ENCODE assay signal across 10 cellular contexts in genomic region chr15:41495736-41496599, GRCh38. TPM values are rescaled to one million over a fixed set of nuclear protein-coding genes. Genes with fewer than 3 reads are reported as not detected.
A peak's percentile ranks its signal among the peaks of the same experiment; 100 is the strongest.
DNase-seq lines count a peak whose midpoint lies in the region; ATAC-seq, FAIRE-seq and TF ChIP-seq lines count a peak whose summit lies in the region.
"Had no signal": no experiment of that assay in that cellular context is flagged by ENCODE, and none has a peak within 500 bp of the region (broad histone marks: within the 10 kb centered on the region; RNA-seq: fewer than 3 reads in every experiment).

No MANE protein-coding gene starts in this region.

- POLR2A ChIA-PET in activated CD8-positive, alpha-beta T cell treated with anti-CD3 and anti-CD28 coated beads for 36 hours (lab: Charles Lee): interaction anchor here (1.0 to 1.6 kb wide), 5 partner anchors 9 to 48 kb away, joined by 3 to 6 read pairs (median 3); partner anchors contain the start of gene RPAP1

- H3K4me3 ChIP-seq in GM12865 (ENCODE audit: low read depth, low read length) (peak overlapping the region; percentile 4), iPS-18c (ENCODE audit: insufficient read depth, low read depth, low read length) (peak overlapping the region; percentile 47), kidney (ENCODE audit: low read length in 2 of 2) (no peak overlapping the region)

- no peak overlapping the region for H3K27ac ChIP-seq in kidney (ENCODE audit: low read depth in 2 of 2, low read length in 2 of 2)

- H3K36me3 ChIP-seq in kidney (ENCODE audit: control insufficient read depth in 1 of 2, insufficient read depth in 2 of 2, low read length in 2 of 2): no peaks in the 10 kb centered on the region

- peaks cover 24% of the 10 kb centered on the region for H3K4me1 Mint-ChIP-seq in activated CD8-positive, alpha-beta T cell treated with anti-CD3 and anti-CD28 coated beads for 36 hours (ENCODE audit: low read depth)

- H3K4me3 Mint-ChIP-seq in activated CD8-positive, alpha-beta T cell treated with anti-CD3 and anti-CD28 coated beads for 36 hours: peak overlapping the region; percentile 65

- H3K9me3 Mint-ChIP-seq in activated CD8-positive, alpha-beta T cell treated with anti-CD3 and anti-CD28 coated beads for 36 hours: no peaks in the 10 kb centered on the region
- H3K9me3 Mint-ChIP-seq: activated T-helper 2 cell treated with anti-CD3 and anti-CD28 coated beads, Interferon-gamma antibody, Interleukin-2, Interleukin-4, amounts not matched to agents 10 μg/mL and 5 μg/mL and 100 μg/mL, durations not matched to agents 14 hours and 24 hours and 36 hours had no signal

- CTCF ChIA-PET in activated CD8-positive, alpha-beta T cell treated with anti-CD3 and anti-CD28 coated beads for 36 hours (lab: Charles Lee): interaction anchor here (0.7 to 4.7 kb wide), 4 partner anchors 15 to 62 kb away, joined by 3 to 20 read pairs (median 3); no protein-coding TSS in a partner anchor

- no peak for DNase-seq in GM12865 (ENCODE audit: low read depth)
- DNase-seq in activated CD8-positive, alpha-beta T cell treated with anti-CD3 and anti-CD28 coated beads for 36 hours: no peak
- DNase-seq in retina: peak; percentile 72
- DNase-seq in T1000 (lab: John Stamatoyannopoulos, UW): no peak
- DNase-seq in stimulated activated CD4-positive, alpha-beta T cell treated with anti-CD3 and anti-CD28 coated beads, Interleukin-4, amount 100 ng/mL, for 24 hours: no peak
- DNase-seq in kidney: no peak
- DNase-seq: NCI-H2081 had no signal

- TF ChIP-seq CTCF in GM12865 (IDR thresholded peaks at IDR 0.05; ENCODE audit: insufficient read depth, low read depth, low read length, missing control alignments): no peak
- TF ChIP-seq CTCF in activated CD8-positive, alpha-beta T cell treated with anti-CD3 and anti-CD28 coated beads for 36 hours (IDR thresholded peaks at IDR 0.05): no peak
- no peak for TF ChIP-seq CTCF in kidney (IDR thresholded peaks at IDR 0.05; ENCODE audit: borderline replicate concordance, extremely low read depth, insufficient read depth)

- no peak overlapping the region for H3K27ac Mint-ChIP-seq in activated CD8-positive, alpha-beta T cell treated with anti-CD3 and anti-CD28 coated beads for 36 hours
- H3K27ac Mint-ChIP-seq: activated T-helper 2 cell treated with anti-CD3 and anti-CD28 coated beads, Interferon-gamma antibody, Interleukin-2, Interleukin-4, amounts not matched to agents 10 μg/mL and 5 μg/mL and 100 μg/mL, durations not matched to agents 14 hours and 24 hours and 36 hours had no signal

- intact Hi-C loops in activated CD8-positive, alpha-beta T cell treated with anti-CD3 and anti-CD28 coated beads for 36 hours (cut with micrococcal nuclease): no loop called here
- intact Hi-C loops in kidney (cut with DNase I): no loop called here

- H3K9me3 ChIP-seq in iPS-18c (ENCODE audit: control insufficient read depth, insufficient read depth, low read length): no peaks in the 10 kb centered on the region
- H3K9me3 ChIP-seq in kidney (ENCODE audit: control insufficient read depth in 1 of 2, low read length in 2 of 2): no peaks in the 10 kb centered on the region

- no peak for FAIRE-seq in kidney (lab: Jason Lieb, UNC)

- no peak for ATAC-seq in activated CD8-positive, alpha-beta T cell treated with anti-CD3 and anti-CD28 coated beads for 36 hours
- no peak for ATAC-seq in HG03280 (IDR thresholded peaks at IDR 0.05; ENCODE audit: unreplicated experiment)

- H3K4me1 ChIP-seq in kidney (ENCODE audit: control insufficient read depth in 1 of 2, insufficient read depth in 1 of 2, low read depth in 1 of 2, low read length in 2 of 2): peaks cover 13 to 16% of the 10 kb centered on the region in 2 donors

- H3K9ac ChIP-seq in kidney (ENCODE audit: low read length in 2 of 2): no peak overlapping the region

- peaks cover 63% of the 10 kb centered on the region for H3K27me3 Mint-ChIP-seq in activated CD8-positive, alpha-beta T cell treated with anti-CD3 and anti-CD28 coated beads for 36 hours

- H3K36me3 Mint-ChIP-seq in activated CD8-positive, alpha-beta T cell treated with anti-CD3 and anti-CD28 coated beads for 36 hours (ENCODE audit: low read depth): no peaks in the 10 kb centered on the region

RNA-seq across cellular contexts. Expression of gene ITPKA, which starts 2.3 kb away (rescaled TPM):
- 1 to 10 TPM; 4.7 to 6.1 TPM for total RNA-seq in activated CD8-positive, alpha-beta T cell treated with anti-CD3 and anti-CD28 coated beads for 36 hours
- total RNA-seq in kidney: 0.66 TPM
- not detected for polyA plus RNA-seq in kidney (ENCODE audit: insufficient read depth, low read depth, low replicate concordance)

RNA-seq across cellular contexts. Expression of gene LTK, which starts 17.7 kb away (rescaled TPM):
- total RNA-seq in activated CD8-positive, alpha-beta T cell treated with anti-CD3 and anti-CD28 coated beads for 36 hours: under 1 TPM; 0.81 to 0.83 TPM
- total RNA-seq in kidney: 0.91 TPM
- polyA plus RNA-seq in kidney (ENCODE audit: insufficient read depth, low read depth, low replicate concordance): 6.7 TPM

RNA-seq across cellular contexts. Expression of gene RPAP1, which starts 48.1 kb away (rescaled TPM):
- 10 to 100 TPM; 54.7 to 54.8 TPM for total RNA-seq in activated CD8-positive, alpha-beta T cell treated with anti-CD3 and anti-CD28 coated beads for 36 hours
- total RNA-seq in kidney: 35.4 TPM
- polyA plus RNA-seq in kidney (ENCODE audit: insufficient read depth, low read depth, low replicate concordance): 8.0 TPM

Comparison
In these comparisons a context has a peak if more than half of its experiments do, and no peak if none do; other contexts are left out.
1. H3K4me3 ChIP-seq: peak in GM12865 (single experiment) and iPS-18c (single experiment); none in kidney (0 of 2).